11 cellular contexts compared by ENCODE assay signal in the genomic region with DNA sequence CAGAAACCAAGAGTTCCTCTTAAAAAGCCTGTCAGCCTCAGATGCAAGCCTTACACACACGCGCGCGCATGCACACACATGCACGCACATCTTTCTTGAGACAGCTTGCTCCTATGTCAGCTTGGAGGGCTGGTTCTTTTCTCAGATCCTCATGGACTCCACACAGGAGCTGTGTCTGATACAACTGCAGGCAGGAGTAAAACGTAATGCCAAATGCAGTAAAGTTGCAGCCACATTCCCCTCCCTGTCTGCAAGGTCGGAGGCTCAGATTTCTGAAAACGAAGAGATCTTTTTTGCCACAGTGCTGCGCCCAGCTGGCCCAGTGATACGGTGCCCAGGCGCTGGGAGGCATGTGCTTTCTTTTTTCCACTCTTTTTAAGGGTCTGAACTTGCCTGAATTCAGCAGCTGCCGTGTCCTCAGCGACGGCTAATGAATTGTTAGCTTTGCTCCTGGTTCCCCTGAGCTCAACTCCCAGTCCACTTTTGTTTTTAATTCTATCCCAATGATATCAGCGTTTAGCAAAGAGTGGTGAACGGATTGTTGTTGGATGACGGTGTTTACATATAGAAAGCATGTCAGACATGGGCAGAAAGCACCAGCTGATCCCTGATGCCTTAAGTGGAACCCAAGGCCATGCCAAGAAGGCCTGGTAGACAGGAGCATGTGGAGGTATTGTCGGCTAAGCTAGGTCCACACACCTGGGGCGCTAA.
DNase-seq lines count a peak whose midpoint lies in the region; ATAC-seq and TF ChIP-seq lines count a peak whose summit lies in the region.
"Had no signal": no experiment of that assay in that cellular context is flagged by ENCODE, and none has a peak within 500 bp of the region (broad histone marks: within the 10 kb centered on the region; RNA-seq: fewer than 3 reads in every experiment).

No MANE protein-coding gene starts in this region.

- no peak overlapping the region for H3K4me2 ChIP-seq in PC-9

- H3K27me3 Mint-ChIP-seq in memory B cell: no peaks in the 10 kb centered on the region
- H3K27me3 Mint-ChIP-seq in activated T-helper 1 cell treated with anti-CD3 and anti-CD28 coated beads, Interleukin-12 subunit alpha, Interleukin-12 subunit beta, Interleukin-2, Interleukin-4 antibody, amounts not matched to agents 30 ng/mL and 10 ng/mL and 1 ng/mL, durations not matched to agents 14 hours and 24 hours and 36 hours (ENCODE audit: insufficient read depth): no peaks in the 10 kb centered on the region

- ATAC-seq in memory B cell (ENCODE audit: low read depth): no peak
- ATAC-seq in HG02571 (IDR thresholded peaks at IDR 0.05; ENCODE audit: unreplicated experiment): no peak

- H3K27ac ChIP-seq in angular gyrus (ENCODE audit: low read depth, low read length): peak overlapping the region; percentile 4
- H3K27ac ChIP-seq in transverse colon: peak overlapping the region; percentile 22 to 31 (median 28)
- no peak overlapping the region for H3K27ac ChIP-seq in PC-9
- H3K27ac ChIP-seq: thyroid gland had no signal

- H3K9me3 Mint-ChIP-seq in memory B cell: no peaks in the 10 kb centered on the region
- peaks cover 6% of the 10 kb centered on the region for H3K9me3 Mint-ChIP-seq in activated T-helper 1 cell treated with anti-CD3 and anti-CD28 coated beads, Interleukin-12 subunit alpha, Interleukin-12 subunit beta, Interleukin-2, Interleukin-4 antibody, amounts not matched to agents 30 ng/mL and 10 ng/mL and 1 ng/mL, durations not matched to agents 14 hours and 24 hours and 36 hours

- no peak for TF ChIP-seq CTCF in transverse colon (IDR thresholded peaks at IDR 0.05)
- no peak for TF ChIP-seq CTCF in PC-9 (conservative IDR thresholded peaks at IDR 0.05)

- intact Hi-C loops in transverse colon (cut with DNase I; ENCODE audit: low total_unique reads): no loop called here
- intact Hi-C loops in activated T-helper 1 cell treated with anti-CD3 and anti-CD28 coated beads, Interleukin-12 subunit alpha, Interleukin-12 subunit beta, Interleukin-2, Interleukin-4 antibody, amounts not matched to agents 30 ng/mL and 10 ng/mL and 1 ng/mL, durations not matched to agents 14 hours and 24 hours and 36 hours (cut with micrococcal nuclease): no loop called here
- intact Hi-C loops in PC-9 (cut with micrococcal nuclease; ENCODE audit: unreplicated experiment): no loop called here

- no peak overlapping the region for H2AFZ ChIP-seq in PC-9

- H3K36me3 Mint-ChIP-seq in memory B cell: peaks cover 11% of the 10 kb centered on the region
- peaks cover 13% of the 10 kb centered on the region for H3K36me3 Mint-ChIP-seq in activated T-helper 1 cell treated with anti-CD3 and anti-CD28 coated beads, Interleukin-12 subunit alpha, Interleukin-12 subunit beta, Interleukin-2, Interleukin-4 antibody, amounts not matched to agents 30 ng/mL and 10 ng/mL and 1 ng/mL, durations not matched to agents 14 hours and 24 hours and 36 hours (ENCODE audit: low read depth)

- TF ChIP-seq EP300 in transverse colon (IDR thresholded peaks at IDR 0.05; ENCODE audit: low read depth): no peak

- CTCF ChIA-PET in PC-9 (lab: Charles Lee): no interaction called here

- H3K9me3 ChIP-seq in transverse colon (no peaks in the 10 kb centered on the region), PC-9 (ENCODE audit: insufficient read depth, low read depth) (no peaks in the 10 kb centered on the region)
- H3K9me3 ChIP-seq: BE2C, thyroid gland had no signal

- H4K20me1 ChIP-seq in PC-9 (ENCODE audit: insufficient read depth): no peaks in the 10 kb centered on the region

- H3K9me2 ChIP-seq in PC-9 (ENCODE audit: insufficient read depth): no peaks in the 10 kb centered on the region

- H3K79me2 ChIP-seq in PC-9 (ENCODE audit: low read depth): no peaks in the 10 kb centered on the region

- BruUV-seq in PC-9 (replicated peaks; lab: Mats Ljungman, UMichigan): no TSS peak

- H3K36me3 ChIP-seq in transverse colon (no peaks in the 10 kb centered on the region), PC-9 (ENCODE audit: low read depth) (no peaks in the 10 kb centered on the region)
- H3K36me3 ChIP-seq: BE2C, thyroid gland had no signal

- peaks cover 0 to 5% (median 2%) of the 10 kb centered on the region in 4 donors for H3K4me1 ChIP-seq in transverse colon
- no peaks in the 10 kb centered on the region for H3K4me1 ChIP-seq in PC-9 (replicated peaks; ENCODE audit: insufficient read depth)
- H3K4me1 ChIP-seq: BE2C had no signal

- H3K27me3 ChIP-seq in transverse colon (no peaks in the 10 kb centered on the region), PC-9 (ENCODE audit: insufficient read depth, low read depth) (peaks cover 60% of the 10 kb centered on the region)
- H3K27me3 ChIP-seq: BE2C, thyroid gland had no signal

- POLR2A ChIA-PET in PC-9 (lab: Charles Lee; ENCODE audit: unreplicated experiment): no interaction called here

- in situ Hi-C loops in transverse colon (cut with MboI; ENCODE audit: low pct_ligation_motif_present in 1 of 4, low pct_unique_long_range_greater_than_20kb in 1 of 4, low sequenced_read_pairs in 3 of 4): no loop called here

- no peaks in the 10 kb centered on the region for H3F3A ChIP-seq in PC-9 (ENCODE audit: insufficient read depth, low read depth)

- DNase-seq in NCI-H510A treated with DMSO at 0.1 percent for 48 hours (lab: John Stamatoyannopoulos, UW) (peak; percentile 66), NCI-H510A (lab: John Stamatoyannopoulos, UW) (no peak), memory B cell (ENCODE audit: low spot score in 2 of 2) (no peak), transverse colon (no peak), PC-9 (no peak)
- no peak for DNase-seq in activated T-helper 1 cell treated with anti-CD3 and anti-CD28 coated beads, Interleukin-12 subunit alpha, Interleukin-12 subunit beta, Interleukin-2, Interleukin-4 antibody, amounts not matched to agents 30 ng/mL and 10 ng/mL and 1 ng/mL, durations not matched to agents 14 hours and 24 hours and 36 hours (ENCODE audit: low spot score)
- DNase-seq: activated CD4-positive, alpha-beta T cell treated with anti-CD3 and anti-CD28 coated beads, Interleukin-2, amount 50 U/mL, for 4 hours; BE2C; thyroid gland had no signal

- H3K4me3 Mint-ChIP-seq in memory B cell: no peak overlapping the region
- H3K4me3 Mint-ChIP-seq in activated T-helper 1 cell treated with anti-CD3 and anti-CD28 coated beads, Interleukin-12 subunit alpha, Interleukin-12 subunit beta, Interleukin-2, Interleukin-4 antibody, amounts not matched to agents 30 ng/mL and 10 ng/mL and 1 ng/mL, durations not matched to agents 14 hours and 24 hours and 36 hours: no peak overlapping the region

- peak overlapping the region; percentile 51 for H3K27ac Mint-ChIP-seq in memory B cell
- no peak overlapping the region for H3K27ac Mint-ChIP-seq in activated T-helper 1 cell treated with anti-CD3 and anti-CD28 coated beads, Interleukin-12 subunit alpha, Interleukin-12 subunit beta, Interleukin-2, Interleukin-4 antibody, amounts not matched to agents 30 ng/mL and 10 ng/mL and 1 ng/mL, durations not matched to agents 14 hours and 24 hours and 36 hours

- peaks cover 21% of the 10 kb centered on the region for H3K4me1 Mint-ChIP-seq in memory B cell
- H3K4me1 Mint-ChIP-seq in activated T-helper 1 cell treated with anti-CD3 and anti-CD28 coated beads, Interleukin-12 subunit alpha, Interleukin-12 subunit beta, Interleukin-2, Interleukin-4 antibody, amounts not matched to agents 30 ng/mL and 10 ng/mL and 1 ng/mL, durations not matched to agents 14 hours and 24 hours and 36 hours (ENCODE audit: low read depth): peaks cover 14% of the 10 kb centered on the region

- no peak for TF ChIP-seq POLR2A in transverse colon (IDR thresholded peaks at IDR 0.05)

- WGBS in transverse colon (ENCODE audit: low coverage in 1 of 2), 2 donors: 63 to 78% methylated on average over 7 to 19 of the region's 19 CpGs

- peak overlapping the region in 3 of 4 donors; percentile 1 to 27 (median 6) for H3K4me3 ChIP-seq in transverse colon
- H3K4me3 ChIP-seq in PC-9: no peak overlapping the region
- H3K4me3 ChIP-seq: thyroid gland had no signal
